ENCODE assay signal across 11 cellular contexts in the genomic region with DNA sequence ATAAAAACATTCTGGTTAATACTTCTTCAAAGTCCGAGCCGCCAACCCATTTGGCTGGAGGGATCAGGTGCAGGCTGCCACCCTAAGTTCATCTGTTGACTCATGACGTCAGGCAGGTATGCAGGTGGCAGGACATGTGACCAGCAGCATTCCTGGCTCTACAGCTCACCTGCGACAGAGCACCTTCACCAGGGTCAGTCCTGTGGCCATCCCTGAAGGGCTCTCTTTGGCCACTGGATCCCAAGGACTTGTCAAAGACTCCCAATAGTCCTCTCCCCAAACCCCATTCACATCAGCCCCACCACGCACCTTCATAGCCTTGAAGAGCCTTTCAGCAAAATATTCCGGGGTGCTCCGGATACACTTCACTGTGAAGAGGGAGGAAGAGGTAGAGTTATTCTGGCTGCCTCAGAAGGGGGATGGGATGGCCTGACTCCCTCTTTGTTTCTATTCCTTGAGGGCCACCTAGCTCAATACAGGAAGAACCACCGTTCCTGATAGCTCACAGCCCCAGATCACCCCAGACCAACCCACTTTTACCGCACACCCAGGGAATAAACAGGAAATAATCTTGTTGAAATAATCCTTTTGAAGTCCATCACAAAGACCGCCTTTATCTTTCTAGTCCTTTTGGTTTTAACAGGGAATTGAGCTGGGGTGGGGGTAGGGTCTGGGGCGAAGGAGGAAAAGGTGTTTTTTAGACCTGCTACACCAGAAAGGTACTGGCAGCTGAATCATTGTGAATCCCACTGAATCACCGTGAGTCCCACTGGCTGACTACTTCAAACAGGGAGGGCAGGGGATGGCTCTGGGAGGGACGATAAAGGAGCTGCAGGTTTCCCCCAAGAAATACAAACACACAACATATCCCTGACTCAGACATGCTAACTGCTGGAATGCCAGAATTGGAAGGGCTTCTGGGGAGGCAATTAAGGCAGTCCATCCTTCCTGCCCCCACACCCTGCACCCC. TPM values are rescaled to one million over a fixed set of nuclear protein-coding genes. Genes with fewer than 3 reads are reported as not detected.
DNase-seq lines count a peak whose midpoint lies in the region; ATAC-seq and TF ChIP-seq lines count a peak whose summit lies in the region.
"Had no signal": no experiment of that assay in that cellular context is flagged by ENCODE, and none has a peak within 500 bp of the region (broad histone marks: within the 10 kb centered on the region; RNA-seq: fewer than 3 reads in every experiment).

No MANE protein-coding gene starts in this region.

- H3K27me3 ChIP-seq in CD4-positive, CD25-positive, alpha-beta regulatory T cell (ENCODE audit: control insufficient read depth, insufficient read depth, low read length): no peaks in the 10 kb centered on the region
- H3K27me3 ChIP-seq in DND-41 (ENCODE audit: insufficient read depth, low read length, poor library complexity): no peaks in the 10 kb centered on the region
- no peaks in the 10 kb centered on the region for H3K27me3 ChIP-seq in naive thymus-derived CD4-positive, alpha-beta T cell (ENCODE audit: control insufficient read depth in 2 of 2, insufficient read depth in 2 of 2, low read length in 2 of 2)

- no peaks in the 10 kb centered on the region for H3K9me3 Mint-ChIP-seq in CD4-positive, CD25-positive, alpha-beta regulatory T cell
- no peaks in the 10 kb centered on the region for H3K9me3 Mint-ChIP-seq in activated naive CD8-positive, alpha-beta T cell treated with anti-CD3 and anti-CD28 coated beads for 36 hours
- no peaks in the 10 kb centered on the region for H3K9me3 Mint-ChIP-seq in naive thymus-derived CD4-positive, alpha-beta T cell
- no peaks in the 10 kb centered on the region for H3K9me3 Mint-ChIP-seq in chondrocyte (ENCODE audit: low read depth)

- no peak overlapping the region for H3K9ac ChIP-seq in DND-41 (ENCODE audit: low read depth, low read length)

- H3K4me2 ChIP-seq in DND-41 (ENCODE audit: insufficient read depth, low read length): no peak overlapping the region

- peaks cover 10 to 61% (median 37%) of the 10 kb centered on the region in 4 donors for H3K4me1 Mint-ChIP-seq in CD4-positive, CD25-positive, alpha-beta regulatory T cell
- H3K4me1 Mint-ChIP-seq in activated naive CD8-positive, alpha-beta T cell treated with anti-CD3 and anti-CD28 coated beads for 36 hours: peaks cover 75% of the 10 kb centered on the region
- H3K4me1 Mint-ChIP-seq in naive thymus-derived CD4-positive, alpha-beta T cell: peaks cover 49 to 98% (median 77%) of the 10 kb centered on the region in 7 donors
- H3K4me1 Mint-ChIP-seq in chondrocyte (ENCODE audit: low read depth): peaks cover 4% of the 10 kb centered on the region

- peaks cover 98% of the 10 kb centered on the region for H3K36me3 ChIP-seq in CD4-positive, CD25-positive, alpha-beta regulatory T cell (ENCODE audit: control insufficient read depth, insufficient read depth, low read length)
- peaks cover 95% of the 10 kb centered on the region for H3K36me3 ChIP-seq in DND-41 (ENCODE audit: insufficient read depth, low read length)
- H3K36me3 ChIP-seq in naive thymus-derived CD4-positive, alpha-beta T cell (ENCODE audit: control insufficient read depth in 2 of 3, insufficient read depth in 3 of 3, low read length in 3 of 3): peaks cover 33 to 99% (median 75%) of the 10 kb centered on the region in 3 experiments

- no peaks in the 10 kb centered on the region for H4K20me1 ChIP-seq in DND-41 (ENCODE audit: insufficient read depth, low read length)

- no peak overlapping the region for H2AFZ ChIP-seq in DND-41 (ENCODE audit: low read depth, low read length)

- H3K9me3 ChIP-seq in CD4-positive, CD25-positive, alpha-beta regulatory T cell (ENCODE audit: control insufficient read depth in 2 of 2, low read length in 2 of 2): no peaks in the 10 kb centered on the region
- H3K9me3 ChIP-seq in DND-41 (ENCODE audit: insufficient read depth, low read length, severe bottlenecking): no peaks in the 10 kb centered on the region
- H3K9me3 ChIP-seq in naive thymus-derived CD4-positive, alpha-beta T cell (ENCODE audit: control insufficient read depth in 2 of 3, low read length in 3 of 3): no peaks in the 10 kb centered on the region

- intact Hi-C loops in naive thymus-derived CD4-positive, alpha-beta T cell (cut with micrococcal nuclease): loop anchor here in 1 of 2 donors (1.0 kb wide), 3 partner anchors 10 to 24 kb away; no protein-coding TSS in a partner anchor

- no peaks in the 10 kb centered on the region for H3K79me2 ChIP-seq in DND-41 (ENCODE audit: insufficient read depth, low read length)

- peaks cover 18% of the 10 kb centered on the region for H3K4me1 ChIP-seq in CD4-positive, CD25-positive, alpha-beta regulatory T cell (ENCODE audit: control insufficient read depth, insufficient read depth, low read length, poor library complexity, severe bottlenecking)
- H3K4me1 ChIP-seq in DND-41 (ENCODE audit: insufficient read depth, low read length): peaks cover 3% of the 10 kb centered on the region; the same call in 1 of the 2 replicates
- peaks cover 7 to 36% of the 10 kb centered on the region in 2 donors for H3K4me1 ChIP-seq in naive thymus-derived CD4-positive, alpha-beta T cell (ENCODE audit: control insufficient read depth in 2 of 2, insufficient read depth in 2 of 2, low read length in 2 of 2)

- H3K4me3 Mint-ChIP-seq in CD4-positive, CD25-positive, alpha-beta regulatory T cell: peak overlapping the region in 2 of 4 donors; percentile 22 to 64
- H3K4me3 Mint-ChIP-seq in activated naive CD8-positive, alpha-beta T cell treated with anti-CD3 and anti-CD28 coated beads for 36 hours: no peak overlapping the region
- peak overlapping the region; percentile 49 to 70 (median 60) for H3K4me3 Mint-ChIP-seq in naive thymus-derived CD4-positive, alpha-beta T cell
- no peak overlapping the region for H3K4me3 Mint-ChIP-seq in chondrocyte (ENCODE audit: unreplicated experiment)

- H3K27me3 Mint-ChIP-seq in CD4-positive, CD25-positive, alpha-beta regulatory T cell: no peaks in the 10 kb centered on the region
- H3K27me3 Mint-ChIP-seq in activated naive CD8-positive, alpha-beta T cell treated with anti-CD3 and anti-CD28 coated beads for 36 hours: no peaks in the 10 kb centered on the region
- no peaks in the 10 kb centered on the region for H3K27me3 Mint-ChIP-seq in naive thymus-derived CD4-positive, alpha-beta T cell
- H3K27me3 Mint-ChIP-seq in chondrocyte (ENCODE audit: low read depth): no peaks in the 10 kb centered on the region

- H3K27ac Mint-ChIP-seq in CD4-positive, CD25-positive, alpha-beta regulatory T cell: peak overlapping the region; percentile 90 to 98 (median 93)
- peak overlapping the region; percentile 80 for H3K27ac Mint-ChIP-seq in activated naive CD8-positive, alpha-beta T cell treated with anti-CD3 and anti-CD28 coated beads for 36 hours
- H3K27ac Mint-ChIP-seq in naive thymus-derived CD4-positive, alpha-beta T cell: peak overlapping the region; percentile 78 to 99 (median 94)
- H3K27ac Mint-ChIP-seq in chondrocyte (ENCODE audit: unreplicated experiment): no peak overlapping the region

- ATAC-seq in CD4-positive, CD25-positive, alpha-beta regulatory T cell (ENCODE audit: low read depth in 2 of 2): no peak
- no peak for ATAC-seq in DND-41 (ENCODE audit: insufficient read depth, low read depth)
- peak; percentile 9 for ATAC-seq in naive thymus-derived CD4-positive, alpha-beta T cell
- no peak for ATAC-seq in GM18907 (IDR thresholded peaks at IDR 0.05; ENCODE audit: unreplicated experiment)
- no peak for ATAC-seq in GM21526 (IDR thresholded peaks at IDR 0.05; ENCODE audit: low FRiP score, unreplicated experiment)
- no peak for ATAC-seq in HG02798 (IDR thresholded peaks at IDR 0.05; ENCODE audit: poor library complexity, unreplicated experiment)

- DNase-seq in CD4-positive, CD25-positive, alpha-beta regulatory T cell: no peak
- DNase-seq in DND-41: no peak
- DNase-seq in activated naive CD8-positive, alpha-beta T cell treated with anti-CD3 and anti-CD28 coated beads for 36 hours: no peak
- DNase-seq in naive thymus-derived CD4-positive, alpha-beta T cell: peak in 2 of 9 donors; percentile 23 to 29
- no peak for DNase-seq in chondrocyte (ENCODE audit: low spot score)
- DNase-seq: HCEC 1CT, NCI-H345, SHP77 had no signal

- TF ChIP-seq CTCF in DND-41 (IDR thresholded peaks at IDR 0.05; ENCODE audit: borderline replicate concordance, extremely low read depth, low read length, poor library complexity, severe bottlenecking) (no peak), chondrocyte (IDR thresholded peaks at IDR 0.05) (no peak)

- POLR2A ChIA-PET in naive thymus-derived CD4-positive, alpha-beta T cell (lab: Charles Lee): interaction anchor here (0.9 to 31.2 kb wide), 3 partner anchors 15 to 121 kb away, joined by 3 to 760 read pairs (median 3); a partner anchor contains a TSS

- H3K36me3 Mint-ChIP-seq in CD4-positive, CD25-positive, alpha-beta regulatory T cell: peaks cover 73% of the 10 kb centered on the region
- H3K36me3 Mint-ChIP-seq in activated naive CD8-positive, alpha-beta T cell treated with anti-CD3 and anti-CD28 coated beads for 36 hours: peaks cover 67% of the 10 kb centered on the region
- peaks cover 17 to 80% (median 50%) of the 10 kb centered on the region in 5 donors for H3K36me3 Mint-ChIP-seq in naive thymus-derived CD4-positive, alpha-beta T cell
- H3K36me3 Mint-ChIP-seq in chondrocyte (ENCODE audit: low read depth): peaks cover 53% of the 10 kb centered on the region

- H3K27ac ChIP-seq in CD4-positive, CD25-positive, alpha-beta regulatory T cell (ENCODE audit: insufficient read depth, low read length, poor library complexity, severe bottlenecking): peak overlapping the region; percentile 58
- H3K27ac ChIP-seq in DND-41 (ENCODE audit: low read length): 0 out of 2 replicates have a peak overlapping the region, but pooled peaks have one; percentile 29
- peak overlapping the region; percentile 59 for H3K27ac ChIP-seq in naive thymus-derived CD4-positive, alpha-beta T cell (ENCODE audit: low read depth, low read length)

- CTCF ChIA-PET in naive thymus-derived CD4-positive, alpha-beta T cell (lab: Charles Lee): interaction anchor here (0.8 to 13.8 kb wide), 8 partner anchors 12 to 110 kb away, joined by 3 to 403 read pairs (median 4); a partner anchor contains a TSS

- no peak overlapping the region for H3K4me3 ChIP-seq in CD4-positive, CD25-positive, alpha-beta regulatory T cell (ENCODE audit: low read depth, low read length)
- no peak overlapping the region for H3K4me3 ChIP-seq in DND-41 (ENCODE audit: low read depth in 1 of 2, low read length in 2 of 2)
- no peak overlapping the region for H3K4me3 ChIP-seq in naive thymus-derived CD4-positive, alpha-beta T cell (ENCODE audit: low read length)

RNA-seq across cellular contexts. Expression of a gene that starts 26.4 kb away (rescaled TPM):
- 364 TPM for total RNA-seq in CD4-positive, CD25-positive, alpha-beta regulatory T cell
- polyA plus RNA-seq in CD4-positive, CD25-positive, alpha-beta regulatory T cell: 100 to 1,000 TPM; 171 to 329 (median 244) TPM
- 100 to 1,000 TPM; 407 to 417 TPM for total RNA-seq in activated naive CD8-positive, alpha-beta T cell treated with anti-CD3 and anti-CD28 coated beads for 36 hours
- 100 to 1,000 TPM; 212 to 512 (median 272) TPM for total RNA-seq in naive thymus-derived CD4-positive, alpha-beta T cell
- polyA plus RNA-seq in naive thymus-derived CD4-positive, alpha-beta T cell: 100 to 1,000 TPM; 272 to 295 TPM
- 333 to 456 TPM (median 450 TPM) in 3 replicates for total RNA-seq in chondrocyte

RNA-seq across cellular contexts. Expression of a gene that starts 50.4 kb away (rescaled TPM):
- total RNA-seq in CD4-positive, CD25-positive, alpha-beta regulatory T cell: 259 TPM
- polyA plus RNA-seq in CD4-positive, CD25-positive, alpha-beta regulatory T cell: 10 to 100 TPM; 46.9 to 71.5 (median 59.8) TPM
- total RNA-seq in activated naive CD8-positive, alpha-beta T cell treated with anti-CD3 and anti-CD28 coated beads for 36 hours: 100 to 1,000 TPM; 185 to 189 TPM
- total RNA-seq in naive thymus-derived CD4-positive, alpha-beta T cell: 100 to 1,000 TPM; 124 to 234 (median 131) TPM
- 10 to 100 TPM; 28.9 to 45.2 TPM for polyA plus RNA-seq in naive thymus-derived CD4-positive, alpha-beta T cell
- total RNA-seq in chondrocyte: 47.2 to 75.6 TPM (median 74.0 TPM) in 3 replicates

Comparison
In these comparisons a context has a peak if more than half of its experiments do, and no peak if none do; other contexts are left out.
1. H3K4me3 Mint-ChIP-seq: peak in naive thymus-derived CD4-positive, alpha-beta T cell (10 of 10); none in activated naive CD8-positive, alpha-beta T cell treated with anti-CD3 and anti-CD28 coated beads for 36 hours (single experiment) and chondrocyte (single experiment).
2. Peak in every context shown above with its lines, with median percentiles within 50 percentile points of each other: H3K27ac ChIP-seq.